ENCODE assay signal across 8 cellular contexts in genomic region chr17:46373418-46373817, GRCh38. TPM values are rescaled to one million over a fixed set of nuclear protein-coding genes. Genes with fewer than 3 reads are reported as not detected.
A peak's percentile ranks its signal among the peaks of the same experiment; 100 is the strongest.
DNase-seq lines count a peak whose midpoint lies in the region; ATAC-seq and TF ChIP-seq lines count a peak whose summit lies in the region.
"Not testable (repeated sequence)": the region's sequence is repeated elsewhere in the genome, so short reads cannot be mapped to it uniquely, and the experiment has no call there.

No MANE protein-coding gene starts in this region.

- not testable (repeated sequence) for H2BK15ac ChIP-seq in IMR-90 (ENCODE audit: low read depth, low read length)

- not testable (repeated sequence) for H3K4me2 ChIP-seq in IMR-90 (ENCODE audit: low read depth, low read length)

- H2AK5ac ChIP-seq in IMR-90 (ENCODE audit: low read depth, low read length), result not testable (repeated sequence)

- H3K23ac ChIP-seq in IMR-90 (ENCODE audit: low read depth, low read length), result not testable (repeated sequence)

- in situ Hi-C loops in IMR-90 (cut with MboI; ENCODE audit: low sequenced_read_pairs); gastrocnemius medialis (cut with MboI; ENCODE audit: low sequenced_read_pairs in 4 of 4): not testable (repeated sequence)

- not testable (repeated sequence) for H3K4me3 Mint-ChIP-seq in CD8-positive, alpha-beta T cell; activated CD8-positive, alpha-beta memory T cell treated with anti-CD3 and anti-CD28 coated beads, Interleukin-2, amount 10 ng/mL, durations not matched to agents 7 days and 5 days; effector memory CD8-positive, alpha-beta T cell

- H3K9me3 Mint-ChIP-seq in CD8-positive, alpha-beta T cell; activated CD8-positive, alpha-beta memory T cell treated with anti-CD3 and anti-CD28 coated beads, Interleukin-2, amount 10 ng/mL, durations not matched to agents 7 days and 5 days (ENCODE audit: low read depth); effector memory CD8-positive, alpha-beta T cell: not testable (repeated sequence)

- not testable (repeated sequence) for H2AK9ac ChIP-seq in IMR-90 (replicated peaks; ENCODE audit: low read depth, low read length, poor library complexity)

- POLR2A ChIA-PET in CD8-positive, alpha-beta T cell (lab: Charles Lee); IMR-90 (lab: Charles Lee; ENCODE audit: unreplicated experiment): not testable (repeated sequence)

- not testable (repeated sequence) for H3K9me3 ChIP-seq in CD8-positive, alpha-beta T cell (ENCODE audit: low read length); IMR-90 (ENCODE audit: control insufficient read depth, insufficient read depth, low read length); left lung; gastrocnemius medialis

- H3K27ac Mint-ChIP-seq in CD8-positive, alpha-beta T cell; activated CD8-positive, alpha-beta memory T cell treated with anti-CD3 and anti-CD28 coated beads, Interleukin-2, amount 10 ng/mL, durations not matched to agents 7 days and 5 days; effector memory CD8-positive, alpha-beta T cell: not testable (repeated sequence)

- H4K20me1 ChIP-seq in IMR-90 (ENCODE audit: insufficient read depth, low read length), result not testable (repeated sequence)

- CTCF ChIA-PET in CD8-positive, alpha-beta T cell (lab: Charles Lee); IMR-90 (lab: Yijun Ruan, JAX); activated CD8-positive, alpha-beta memory T cell treated with anti-CD3 and anti-CD28 coated beads, Interleukin-2, amount 10 ng/mL, durations not matched to agents 7 days and 5 days (lab: Charles Lee): not testable (repeated sequence)

- not testable (repeated sequence) for H3K9me1 ChIP-seq in IMR-90 (ENCODE audit: insufficient read depth, low read length)

- dilution Hi-C loops in IMR-90 (cut with HindIII; ENCODE audit: low sequenced_read_pairs, unreplicated experiment), result not testable (repeated sequence)

- not testable (repeated sequence) for TF ChIP-seq CTCF in CD8-positive, alpha-beta T cell (IDR thresholded peaks at IDR 0.05); IMR-90 (conservative IDR thresholded peaks at IDR 0.05; ENCODE audit: low read depth, low read length); left lung (IDR thresholded peaks at IDR 0.05); gastrocnemius medialis (IDR thresholded peaks at IDR 0.05 in 4 of 5, conservative IDR thresholded peaks at IDR 0.05 in 1 of 5)

- BruUV-seq in IMR-90 (replicated peaks; lab: Mats Ljungman, UMichigan), result not testable (repeated sequence)

- not testable (repeated sequence) for TF ChIP-seq POLR2A in IMR-90 (IDR thresholded peaks at IDR 0.05; ENCODE audit: low read depth, low read length); gastrocnemius medialis (IDR thresholded peaks at IDR 0.05)

- H3K4me3 ChIP-seq in CD8-positive, alpha-beta T cell (ENCODE audit: low read depth, low read length); IMR-90 (ENCODE audit: insufficient read depth, low read depth, low read length); left lung; gastrocnemius medialis: not testable (repeated sequence)

- not testable (repeated sequence) for DNase-seq in CD8-positive, alpha-beta T cell; IMR-90; activated CD8-positive, alpha-beta memory T cell treated with anti-CD3 and anti-CD28 coated beads, Interleukin-2, amount 10 ng/mL, durations not matched to agents 7 days and 5 days; effector memory CD8-positive, alpha-beta T cell; left lung; gastrocnemius medialis

- not testable (repeated sequence) for H3K27me3 ChIP-seq in CD8-positive, alpha-beta T cell (ENCODE audit: insufficient read depth, low read length); IMR-90 (ENCODE audit: control insufficient read depth, insufficient read depth, low read length); left lung; gastrocnemius medialis

- not testable (repeated sequence) for H4K5ac ChIP-seq in IMR-90 (ENCODE audit: low read depth, low read length)

- H3K18ac ChIP-seq in IMR-90 (ENCODE audit: low read depth, low read length), result not testable (repeated sequence)

- not testable (repeated sequence) for H4K91ac ChIP-seq in IMR-90 (ENCODE audit: insufficient read depth, low read depth, low read length)

- H2AFZ ChIP-seq in IMR-90 (replicated peaks; ENCODE audit: low read length, poor library complexity), result not testable (repeated sequence)

- H3K9ac ChIP-seq in IMR-90 (ENCODE audit: low read depth, low read length), result not testable (repeated sequence)

- not testable (repeated sequence) for H3K36me3 ChIP-seq in CD8-positive, alpha-beta T cell (ENCODE audit: insufficient read depth, low read length); IMR-90 (ENCODE audit: control insufficient read depth, insufficient read depth, low read length); left lung; gastrocnemius medialis

- not testable (repeated sequence) for H3K4ac ChIP-seq in IMR-90 (ENCODE audit: low read depth, low read length)

- H3K56ac ChIP-seq in IMR-90 (ENCODE audit: extremely low read depth, insufficient read depth, low read length), result not testable (repeated sequence)

- not testable (repeated sequence) for H2BK120ac ChIP-seq in IMR-90 (ENCODE audit: low read depth, low read length)

- peak; percentile 51 for ATAC-seq in CD8-positive, alpha-beta T cell
- ATAC-seq in GM19395 (IDR thresholded peaks at IDR 0.05; ENCODE audit: unreplicated experiment) (peak; percentile 37), HG02798 (IDR thresholded peaks at IDR 0.05; ENCODE audit: poor library complexity, unreplicated experiment) (peak; percentile 26), IMR-90 (ENCODE audit: low read depth) (peak; percentile 40), left lung (peak; percentile 77), gastrocnemius medialis (peak; percentile 87 to 88)
- peak; percentile 32 for ATAC-seq in activated CD8-positive, alpha-beta memory T cell treated with anti-CD3 and anti-CD28 coated beads, Interleukin-2, amount 10 ng/mL, durations not matched to agents 7 days and 5 days
- peak; percentile 55 for ATAC-seq in effector memory CD8-positive, alpha-beta T cell (replicated peaks)

- H3K27ac ChIP-seq in CD8-positive, alpha-beta T cell (ENCODE audit: low read depth, low read length); IMR-90 (ENCODE audit: insufficient read depth, low read length); left lung; gastrocnemius medialis: not testable (repeated sequence)

- H3K79me1 ChIP-seq in IMR-90 (ENCODE audit: low read depth in 1 of 2, low read length in 2 of 2), result not testable (repeated sequence)

- H3K14ac ChIP-seq in IMR-90 (replicated peaks; ENCODE audit: low read depth, low read length), result not testable (repeated sequence)

- not testable (repeated sequence) for H3K36me3 Mint-ChIP-seq in CD8-positive, alpha-beta T cell; activated CD8-positive, alpha-beta memory T cell treated with anti-CD3 and anti-CD28 coated beads, Interleukin-2, amount 10 ng/mL, durations not matched to agents 7 days and 5 days; effector memory CD8-positive, alpha-beta T cell (ENCODE audit: insufficient read depth)

- not testable (repeated sequence) for H2BK5ac ChIP-seq in IMR-90 (ENCODE audit: low read depth, low read length, poor library complexity, severe bottlenecking)

- not testable (repeated sequence) for H3K27me3 Mint-ChIP-seq in CD8-positive, alpha-beta T cell (ENCODE audit: low read depth); activated CD8-positive, alpha-beta memory T cell treated with anti-CD3 and anti-CD28 coated beads, Interleukin-2, amount 10 ng/mL, durations not matched to agents 7 days and 5 days; effector memory CD8-positive, alpha-beta T cell

- intact Hi-C loops in CD8-positive, alpha-beta T cell (cut with DNase I, micrococcal nuclease); IMR-90 (cut with micrococcal nuclease); left lung (cut with DNase I); gastrocnemius medialis (cut with DNase I; ENCODE audit: low total_unique reads): not testable (repeated sequence)

- not testable (repeated sequence) for TF ChIP-seq RAD21 in IMR-90 (IDR thresholded peaks at IDR 0.05; ENCODE audit: low read length)

- not testable (repeated sequence) for H2BK20ac ChIP-seq in IMR-90 (ENCODE audit: low read depth, low read length)

- no CpG with 5 or more reads among the region's 7 CpGs for WGBS in IMR-90 (ENCODE audit: extremely low coverage in 2 of 2, insufficient read length in 1 of 2), 2 experiments

- not testable (repeated sequence) for H4K8ac ChIP-seq in IMR-90 (ENCODE audit: low read depth in 2 of 2, low read length in 2 of 2)

- not testable (repeated sequence) for H3K4me1 ChIP-seq in CD8-positive, alpha-beta T cell (ENCODE audit: insufficient read depth, low read length); IMR-90 (ENCODE audit: control insufficient read depth, insufficient read depth, low read length); left lung; gastrocnemius medialis

- not testable (repeated sequence) for H3K4me1 Mint-ChIP-seq in CD8-positive, alpha-beta T cell (ENCODE audit: low read depth); activated CD8-positive, alpha-beta memory T cell treated with anti-CD3 and anti-CD28 coated beads, Interleukin-2, amount 10 ng/mL, durations not matched to agents 7 days and 5 days; effector memory CD8-positive, alpha-beta T cell (ENCODE audit: low read depth in 2 of 2)

RNA-seq across cellular contexts. Expression of gene ARL17B, which starts 11.9 kb away (rescaled TPM):
- total RNA-seq in CD8-positive, alpha-beta T cell, result 10 to 100 TPM; 18.4 to 22.1 TPM
- total RNA-seq in IMR-90 (2012; rRNA removed) (4.8 and 5.0 TPM in 2 replicates), left lung (10 to 100 TPM; 16.2 to 31.7 TPM), gastrocnemius medialis (10 to 100 TPM in 3 of 4 donors, 1 to 10 TPM in 1; 9.3 to 39.3 (median 14.6) TPM)
- polyA plus RNA-seq in IMR-90 (2012; rRNA removed), result 4.6 and 6.5 TPM in 2 replicates
- 3.0 and 4.3 TPM in 2 replicates for polyA plus RNA-seq in IMR-90 (2012; cell fraction: cytosol; rRNA removed)
- 5.6 and 15.7 TPM in 2 replicates for polyA plus RNA-seq in IMR-90 (2012; cell fraction: nucleus; rRNA removed; ENCODE audit: low replicate concordance)
- 10 to 100 TPM; 23.0 to 28.2 TPM for total RNA-seq in activated CD8-positive, alpha-beta memory T cell treated with anti-CD3 and anti-CD28 coated beads, Interleukin-2, amount 10 ng/mL, durations not matched to agents 7 days and 5 days

Comparison
In these comparisons a context has a peak if more than half of its experiments do, and no peak if none do; other contexts are left out.
1. ATAC-seq: peak in every context shown above with its lines; median percentile 88 in gastrocnemius medialis; 77 in left lung; 55 in effector memory CD8-positive, alpha-beta T cell; 51 in CD8-positive, alpha-beta T cell; 40 in IMR-90; 37 in GM19395; 32 in activated CD8-positive, alpha-beta memory T cell treated with anti-CD3 and anti-CD28 coated beads, Interleukin-2, amount 10 ng/mL, durations not matched to agents 7 days and 5 days; 26 in HG02798.